In genomic region chrX:17859609-17860178, GRCh38 we compare ENCODE assay signal across 9 cellular contexts. TPM values are rescaled to one million over a fixed set of nuclear protein-coding genes. Genes with fewer than 3 reads are reported as not detected.
A peak's percentile ranks its signal among the peaks of the same experiment; 100 is the strongest.
DNase-seq lines count a peak whose midpoint lies in the region; ATAC-seq and TF ChIP-seq lines count a peak whose summit lies in the region.
"Had no signal": no experiment of that assay in that cellular context is flagged by ENCODE, and none has a peak within 500 bp of the region (broad histone marks: within the 10 kb centered on the region; RNA-seq: fewer than 3 reads in every experiment).

No MANE protein-coding gene starts in this region.

- no peaks in the 10 kb centered on the region for H3K36me3 Mint-ChIP-seq in CD8-positive, alpha-beta T cell
- H3K36me3 Mint-ChIP-seq in endodermal cell (ENCODE audit: low read depth) (no peaks in the 10 kb centered on the region), neural progenitor cell (no peaks in the 10 kb centered on the region)

- no peaks in the 10 kb centered on the region for H3K36me3 ChIP-seq in CD8-positive, alpha-beta T cell (ENCODE audit: insufficient read depth, low read length)
- no peaks in the 10 kb centered on the region for H3K36me3 ChIP-seq in endodermal cell (ENCODE audit: control insufficient read depth, insufficient read depth, low read length)
- H3K36me3 ChIP-seq in neural progenitor cell, result no peaks in the 10 kb centered on the region

- no peaks in the 10 kb centered on the region for H4K20me1 ChIP-seq in neural progenitor cell (ENCODE audit: low read depth)

- peak overlapping the region; percentile 57 for H3K4me3 ChIP-seq in CD8-positive, alpha-beta T cell (ENCODE audit: low read depth, low read length)
- H3K4me3 ChIP-seq in endodermal cell (ENCODE audit: low read length), result peak overlapping the region; percentile 80
- peak overlapping the region; percentile 58 for H3K4me3 ChIP-seq in neural progenitor cell

- no peak overlapping the region for H3K9ac ChIP-seq in endodermal cell (ENCODE audit: extremely low read depth, low read length, poor library complexity, severe bottlenecking)
- H3K9ac ChIP-seq in neural progenitor cell, result no peak overlapping the region

- no peak for TF ChIP-seq CTCF in CD8-positive, alpha-beta T cell (IDR thresholded peaks at IDR 0.05)
- TF ChIP-seq CTCF in endodermal cell (conservative IDR thresholded peaks at IDR 0.05) (no peak), neural progenitor cell (IDR thresholded peaks at IDR 0.05) (no peak), RWPE1 (conservative IDR thresholded peaks at IDR 0.05; ENCODE audit: low read depth) (no peak)

- ATAC-seq in CD8-positive, alpha-beta T cell, result peak; percentile 64
- ATAC-seq in GM18505 (IDR thresholded peaks at IDR 0.05; ENCODE audit: unreplicated experiment), result no peak

- H3K9me3 Mint-ChIP-seq in CD8-positive, alpha-beta T cell, result no peaks in the 10 kb centered on the region
- peaks cover 6% of the 10 kb centered on the region for H3K9me3 Mint-ChIP-seq in endodermal cell
- H3K9me3 Mint-ChIP-seq in neural progenitor cell, result peaks cover 6% of the 10 kb centered on the region
- H3K9me3 Mint-ChIP-seq: activated naive CD4-positive, alpha-beta T cell treated with anti-CD3 and anti-CD28 coated beads, Interleukin-2, amount 50 U/mL, for 72 hours had no signal

- POLR2A ChIA-PET in CD8-positive, alpha-beta T cell (lab: Charles Lee), result no interaction called here
- POLR2A ChIA-PET in RWPE1 (lab: Yijun Ruan, JAX; ENCODE audit: low non-redundant PET), result no interaction called here

- no peaks in the 10 kb centered on the region for H3K9me3 ChIP-seq in CD8-positive, alpha-beta T cell (ENCODE audit: low read length)
- H3K9me3 ChIP-seq in endodermal cell (ENCODE audit: control insufficient read depth, low read length) (no peaks in the 10 kb centered on the region), neural progenitor cell (ENCODE audit: low read depth) (no peaks in the 10 kb centered on the region)

- DNase-seq in CD8-positive, alpha-beta T cell, result peak in 5 of 7 experiments; percentile 2 to 48 (median 24)
- DNase-seq in NCI-H526 (lab: John Stamatoyannopoulos, UW), result peak; percentile 38 to 74
- peak; percentile 62 for DNase-seq in endodermal cell
- DNase-seq in neural progenitor cell (ENCODE audit: low spot score), result peak; percentile 16
- no peak for DNase-seq in RWPE1 (ENCODE audit: low spot score)
- no peak for DNase-seq in occipital lobe (lab: John Stamatoyannopoulos, UW)
- DNase-seq in NCI-H1048 (lab: John Stamatoyannopoulos, UW), result no peak

- H3K27ac ChIP-seq in CD8-positive, alpha-beta T cell (ENCODE audit: low read depth, low read length), result no peak overlapping the region
- H3K27ac ChIP-seq in endodermal cell (ENCODE audit: low read depth, low read length) (no peak overlapping the region), neural progenitor cell (no peak overlapping the region), RWPE1 (no peak overlapping the region)

- H3K4me3 Mint-ChIP-seq in CD8-positive, alpha-beta T cell, result peak overlapping the region; percentile 80
- peak overlapping the region; percentile 64 for H3K4me3 Mint-ChIP-seq in endodermal cell
- peak overlapping the region; percentile 87 for H3K4me3 Mint-ChIP-seq in neural progenitor cell

- H3K27ac Mint-ChIP-seq in CD8-positive, alpha-beta T cell, result no peak overlapping the region
- no peak overlapping the region for H3K27ac Mint-ChIP-seq in endodermal cell
- H3K27ac Mint-ChIP-seq in neural progenitor cell, result no peak overlapping the region

- H3K4me2 ChIP-seq in neural progenitor cell, result peak overlapping the region; percentile 85

- H3K4me1 Mint-ChIP-seq in CD8-positive, alpha-beta T cell (ENCODE audit: low read depth), result peaks cover 8% of the 10 kb centered on the region
- H3K4me1 Mint-ChIP-seq in endodermal cell, result peaks cover 7% of the 10 kb centered on the region
- peaks cover 14% of the 10 kb centered on the region for H3K4me1 Mint-ChIP-seq in neural progenitor cell

- no peak for TF ChIP-seq POLR2A in GM18505 (IDR thresholded peaks at IDR 0.05; ENCODE audit: borderline replicate concordance, extremely low read depth, insufficient read depth, insufficient read length)

- 3% methylated on average over 23 of the region's 23 CpGs; no CpG with 5 or more reads in 1 of the 2 experiments for WGBS in endodermal cell (ENCODE audit: insufficient coverage in 1 of 2, insufficient read length in 1 of 2), 2 experiments

- H3K27me3 Mint-ChIP-seq in CD8-positive, alpha-beta T cell (ENCODE audit: low read depth), result peaks cover 29% of the 10 kb centered on the region
- peaks cover 88% of the 10 kb centered on the region for H3K27me3 Mint-ChIP-seq in endodermal cell (ENCODE audit: insufficient read depth)
- H3K27me3 Mint-ChIP-seq in neural progenitor cell (ENCODE audit: insufficient read depth, low read depth), result peaks cover 33% of the 10 kb centered on the region

- no peaks in the 10 kb centered on the region for H3K79me2 ChIP-seq in neural progenitor cell (ENCODE audit: low read depth)

- no peaks in the 10 kb centered on the region for H3K4me1 ChIP-seq in CD8-positive, alpha-beta T cell (ENCODE audit: insufficient read depth, low read length)
- peaks cover 4% of the 10 kb centered on the region for H3K4me1 ChIP-seq in endodermal cell (ENCODE audit: control insufficient read depth, insufficient read depth, low read length)
- H3K4me1 ChIP-seq in neural progenitor cell, result peaks cover 6% of the 10 kb centered on the region

- H2AFZ ChIP-seq in neural progenitor cell (replicated peaks), result no peak overlapping the region

- H3K27me3 ChIP-seq in CD8-positive, alpha-beta T cell (ENCODE audit: insufficient read depth, low read length), result no peaks in the 10 kb centered on the region
- H3K27me3 ChIP-seq in endodermal cell (ENCODE audit: control insufficient read depth, insufficient read depth, low read length, poor library complexity, severe bottlenecking) (peaks cover 63% of the 10 kb centered on the region), neural progenitor cell (peaks cover 86% of the 10 kb centered on the region)

- intact Hi-C loops in CD8-positive, alpha-beta T cell (cut with DNase I, micrococcal nuclease), result no loop called here

- peaks cover 10% of the 10 kb centered on the region for H3F3A ChIP-seq in neural progenitor cell (ENCODE audit: low read depth)

- CTCF ChIA-PET in CD8-positive, alpha-beta T cell (lab: Charles Lee), result interaction anchor here (0.7 kb wide), 1 partner anchor 72 kb away, joined by 4 read pairs; no protein-coding TSS in a partner anchor
- CTCF ChIA-PET in RWPE1 (lab: Yijun Ruan, JAX), result no interaction called here

RNA-seq across cellular contexts. Expression of gene RAI2, which starts 1.4 kb away (rescaled TPM):
- 1 to 10 TPM; 1.1 to 1.9 TPM for total RNA-seq in CD8-positive, alpha-beta T cell
- 1 to 10 TPM; 4.8 to 5.8 TPM for total RNA-seq in endodermal cell
- 1.2 TPM for polyA plus RNA-seq in endodermal cell (2013, experiment 1 of 2)
- 1.5 TPM for polyA plus RNA-seq in endodermal cell (2013, experiment 2 of 2)
- 0.59 TPM in 1 of 2 replicates, not detected in the other for total RNA-seq in neural progenitor cell (ENCODE audit: low replicate concordance)
- total RNA-seq in occipital lobe, result 3.1 TPM

Comparison
In these comparisons a context has a peak if more than half of its experiments do, and no peak if none do; other contexts are left out.
1. DNase-seq: peak in CD8-positive, alpha-beta T cell (5 of 7), NCI-H526 (2 of 2), endodermal cell (single experiment) and neural progenitor cell (single experiment); none in RWPE1 (single experiment), occipital lobe (single experiment) and NCI-H1048 (single experiment).
2. Peak in every context shown above with its lines, with median percentiles within 50 percentile points of each other: H3K4me3 ChIP-seq and H3K4me3 Mint-ChIP-seq.